In the genomic region with DNA sequence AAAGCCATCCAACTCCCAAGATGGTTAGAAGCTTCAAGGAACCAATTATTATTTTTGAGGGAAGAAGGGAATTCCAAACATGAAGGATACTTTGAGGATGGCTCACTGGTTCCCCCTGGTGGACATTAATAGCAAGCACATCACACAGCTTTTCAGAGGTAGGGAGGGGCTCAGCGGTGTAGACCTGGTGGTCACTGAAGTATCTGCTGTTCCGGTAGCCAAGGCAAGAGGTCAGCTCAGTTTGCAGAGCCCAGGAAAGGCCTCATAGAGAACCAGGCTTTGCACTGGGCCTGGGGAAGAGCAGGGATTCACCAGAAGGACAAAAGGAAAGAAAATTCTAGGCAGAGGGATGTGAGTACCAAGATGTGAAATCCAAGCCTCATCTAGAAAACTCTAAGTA, we compare ENCODE assay signal across 8 cellular contexts.
A peak's percentile ranks its signal among the peaks of the same experiment; 100 is the strongest.
DNase-seq lines count a peak whose midpoint lies in the region; ATAC-seq and TF ChIP-seq lines count a peak whose summit lies in the region.

No MANE protein-coding gene starts in this region.

- intact Hi-C loops in IMR-90 (cut with micrococcal nuclease): loop anchor here (1.0 to 5.0 kb wide), 2 partner anchors 483 to 638 kb away; no protein-coding TSS in a partner anchor
- intact Hi-C loops in left ventricle myocardium superior (cut with micrococcal nuclease): no loop called here
- intact Hi-C loops in CD4-positive, alpha-beta memory T cell (cut with micrococcal nuclease): no loop called here

- dilution Hi-C loops in IMR-90 (cut with HindIII; ENCODE audit: low sequenced_read_pairs, unreplicated experiment): no loop called here

- H4K20me1 ChIP-seq in IMR-90 (ENCODE audit: insufficient read depth, low read length): no peaks in the 10 kb centered on the region

- peak; percentile 70 for TF ChIP-seq CTCF in IMR-90 (conservative IDR thresholded peaks at IDR 0.05; ENCODE audit: low read depth, low read length)

- no peaks in the 10 kb centered on the region for H3K9me1 ChIP-seq in IMR-90 (ENCODE audit: insufficient read depth, low read length)

- no peak overlapping the region for H2BK20ac ChIP-seq in IMR-90 (ENCODE audit: low read depth, low read length)

- peak; percentile 43 for TF ChIP-seq RAD21 in IMR-90 (IDR thresholded peaks at IDR 0.05; ENCODE audit: low read length)

- in situ Hi-C loops in IMR-90 (cut with MboI; ENCODE audit: low sequenced_read_pairs): loop anchor here (25.0 kb wide), 1 partner anchor 287 kb away; the partner anchor contains the start of gene PEBP1

- H2AFZ ChIP-seq in IMR-90 (replicated peaks; ENCODE audit: low read length, poor library complexity): no peak overlapping the region

- BruUV-seq in IMR-90 (replicated peaks; lab: Mats Ljungman, UMichigan): no TSS peak

- no peaks in the 10 kb centered on the region for H3K27me3 Mint-ChIP-seq in activated CD4-positive, alpha-beta T cell treated with anti-CD3 and anti-CD28 coated beads, Interleukin-2, amount 10 ng/mL, durations not matched to agents 7 days and 5 days
- H3K27me3 Mint-ChIP-seq in stimulated activated naive B cell treated with anti-CD40 and anti-IgM and Interleukin-4, amounts not matched to agents 10 μg/mL and 1 μg/mL and 100 μg/mL, for 72 hours: peaks cover 14 to 24% of the 10 kb centered on the region in 2 donors
- peaks cover 10 to 11% of the 10 kb centered on the region in 2 donors for H3K27me3 Mint-ChIP-seq in CD4-positive, alpha-beta memory T cell

- H3K27ac Mint-ChIP-seq in activated CD4-positive, alpha-beta T cell treated with anti-CD3 and anti-CD28 coated beads, Interleukin-2, amount 10 ng/mL, durations not matched to agents 7 days and 5 days: no peak overlapping the region
- H3K27ac Mint-ChIP-seq in stimulated activated naive B cell treated with anti-CD40 and anti-IgM and Interleukin-4, amounts not matched to agents 10 μg/mL and 1 μg/mL and 100 μg/mL, for 72 hours: no peak overlapping the region
- no peak overlapping the region for H3K27ac Mint-ChIP-seq in CD4-positive, alpha-beta memory T cell

- H3K9ac ChIP-seq in IMR-90 (ENCODE audit: low read depth, low read length): no peak overlapping the region

- no peaks in the 10 kb centered on the region for H3K4me1 Mint-ChIP-seq in activated CD4-positive, alpha-beta T cell treated with anti-CD3 and anti-CD28 coated beads, Interleukin-2, amount 10 ng/mL, durations not matched to agents 7 days and 5 days
- H3K4me1 Mint-ChIP-seq in stimulated activated naive B cell treated with anti-CD40 and anti-IgM and Interleukin-4, amounts not matched to agents 10 μg/mL and 1 μg/mL and 100 μg/mL, for 72 hours: peaks cover 3 to 11% of the 10 kb centered on the region in 2 donors
- no peaks in the 10 kb centered on the region for H3K4me1 Mint-ChIP-seq in CD4-positive, alpha-beta memory T cell

- no peak overlapping the region for H4K5ac ChIP-seq in IMR-90 (ENCODE audit: low read depth, low read length)

- DNase-seq in activated CD4-positive, alpha-beta T cell treated with anti-CD3 and anti-CD28 coated beads, Interleukin-2, amount 10 ng/mL, durations not matched to agents 7 days and 5 days: peak; percentile 11
- DNase-seq in activated CD4-positive, alpha-beta T cell treated with anti-CD3 and anti-CD28 coated beads, Interleukin-2, amount 50 U/mL, for 1 hour: no peak
- peak; percentile 28 for DNase-seq in IMR-90
- DNase-seq in SW480 (ENCODE audit: low spot score): peak; percentile 59
- DNase-seq in left ventricle myocardium superior: no peak
- DNase-seq in stimulated activated naive B cell treated with anti-CD40 and anti-IgM and Interleukin-4, amounts not matched to agents 10 μg/mL and 1 μg/mL and 100 μg/mL, for 72 hours: no peak
- DNase-seq in CD4-positive, alpha-beta memory T cell: no peak
- no peak for DNase-seq in activated CD4-positive, CD25-positive, alpha-beta regulatory T cell (lab: John Stamatoyannopoulos, UW)

- no peak overlapping the region for H3K4me3 ChIP-seq in IMR-90 (ENCODE audit: insufficient read depth, low read depth, low read length)
- H3K4me3 ChIP-seq in CD4-positive, alpha-beta memory T cell (ENCODE audit: low read length in 2 of 2): no peak overlapping the region

- no peak overlapping the region for H2BK15ac ChIP-seq in IMR-90 (ENCODE audit: low read depth, low read length)

- no peak overlapping the region for H2AK5ac ChIP-seq in IMR-90 (ENCODE audit: low read depth, low read length)

- no peak overlapping the region for H3K27ac ChIP-seq in IMR-90 (ENCODE audit: insufficient read depth, low read length)
- H3K27ac ChIP-seq in CD4-positive, alpha-beta memory T cell (ENCODE audit: low read depth, low read length): no peak overlapping the region

- H2BK120ac ChIP-seq in IMR-90 (ENCODE audit: low read depth, low read length): no peak overlapping the region

- H3K56ac ChIP-seq in IMR-90 (ENCODE audit: extremely low read depth, insufficient read depth, low read length): no peak overlapping the region

- H3K14ac ChIP-seq in IMR-90 (replicated peaks; ENCODE audit: low read depth, low read length): no peak overlapping the region

- no peaks in the 10 kb centered on the region for H3K36me3 ChIP-seq in IMR-90 (ENCODE audit: control insufficient read depth, insufficient read depth, low read length)
- no peaks in the 10 kb centered on the region for H3K36me3 ChIP-seq in CD4-positive, alpha-beta memory T cell (ENCODE audit: insufficient read depth, low read length)

- H3K36me3 Mint-ChIP-seq in activated CD4-positive, alpha-beta T cell treated with anti-CD3 and anti-CD28 coated beads, Interleukin-2, amount 10 ng/mL, durations not matched to agents 7 days and 5 days (ENCODE audit: low read depth): no peaks in the 10 kb centered on the region
- H3K36me3 Mint-ChIP-seq in stimulated activated naive B cell treated with anti-CD40 and anti-IgM and Interleukin-4, amounts not matched to agents 10 μg/mL and 1 μg/mL and 100 μg/mL, for 72 hours: no peaks in the 10 kb centered on the region
- H3K36me3 Mint-ChIP-seq in CD4-positive, alpha-beta memory T cell: no peaks in the 10 kb centered on the region

- peaks cover 6% of the 10 kb centered on the region for H3K9me3 Mint-ChIP-seq in activated CD4-positive, alpha-beta T cell treated with anti-CD3 and anti-CD28 coated beads, Interleukin-2, amount 10 ng/mL, durations not matched to agents 7 days and 5 days
- H3K9me3 Mint-ChIP-seq in stimulated activated naive B cell treated with anti-CD40 and anti-IgM and Interleukin-4, amounts not matched to agents 10 μg/mL and 1 μg/mL and 100 μg/mL, for 72 hours: peaks cover 0 to 5% of the 10 kb centered on the region in 2 donors
- peaks cover 0 to 16% (median 7%) of the 10 kb centered on the region in 8 donors for H3K9me3 Mint-ChIP-seq in CD4-positive, alpha-beta memory T cell

- H3K4me1 ChIP-seq in IMR-90 (ENCODE audit: control insufficient read depth, insufficient read depth, low read length): no peaks in the 10 kb centered on the region
- H3K4me1 ChIP-seq in CD4-positive, alpha-beta memory T cell (ENCODE audit: insufficient read depth, low read length): no peaks in the 10 kb centered on the region

- no peak overlapping the region for H4K8ac ChIP-seq in IMR-90 (ENCODE audit: low read depth in 2 of 2, low read length in 2 of 2)

- CTCF ChIA-PET in activated CD4-positive, alpha-beta T cell treated with anti-CD3 and anti-CD28 coated beads, Interleukin-2, amount 10 ng/mL, durations not matched to agents 7 days and 5 days (lab: Charles Lee): interaction anchor here (1.9 kb wide), 1 partner anchor 12 kb away, joined by 6 read pairs; no protein-coding TSS in a partner anchor
- CTCF ChIA-PET in IMR-90 (lab: Yijun Ruan, JAX): interaction anchor here (0.6 to 1.7 kb wide), 7 partner anchors 9 to 650 kb away, joined by 4 to 6 read pairs (median 4); no protein-coding TSS in a partner anchor
- CTCF ChIA-PET in CD4-positive, alpha-beta memory T cell (lab: Charles Lee; ENCODE audit: partially characterized antibody): interaction anchor here (0.7 to 7.1 kb wide), 16 partner anchors 8 to 637 kb away, joined by 3 to 44 read pairs (median 4); no protein-coding TSS in a partner anchor

- H3K18ac ChIP-seq in IMR-90 (ENCODE audit: low read depth, low read length): no peak overlapping the region

- TF ChIP-seq POLR2A in IMR-90 (IDR thresholded peaks at IDR 0.05; ENCODE audit: low read depth, low read length): no peak

- no peak overlapping the region for H3K23ac ChIP-seq in IMR-90 (ENCODE audit: low read depth, low read length)

- POLR2A ChIA-PET in activated CD4-positive, alpha-beta T cell treated with anti-CD3 and anti-CD28 coated beads, Interleukin-2, amount 10 ng/mL, durations not matched to agents 7 days and 5 days (lab: Charles Lee): no interaction called here
- POLR2A ChIA-PET in IMR-90 (lab: Charles Lee; ENCODE audit: unreplicated experiment): no interaction called here
- POLR2A ChIA-PET in CD4-positive, alpha-beta memory T cell (lab: Charles Lee; ENCODE audit: partially characterized antibody): no interaction called here

- H3K27me3 ChIP-seq in IMR-90 (ENCODE audit: control insufficient read depth, insufficient read depth, low read length): no peaks in the 10 kb centered on the region
- no peaks in the 10 kb centered on the region for H3K27me3 ChIP-seq in CD4-positive, alpha-beta memory T cell (ENCODE audit: insufficient read depth, low read length)

- H3K4me2 ChIP-seq in IMR-90 (ENCODE audit: low read depth, low read length): no peak overlapping the region

- H2AK9ac ChIP-seq in IMR-90 (replicated peaks; ENCODE audit: low read depth, low read length, poor library complexity): no peak overlapping the region

- H3K79me1 ChIP-seq in IMR-90 (ENCODE audit: low read depth in 1 of 2, low read length in 2 of 2): no peaks in the 10 kb centered on the region

- H3K4ac ChIP-seq in IMR-90 (ENCODE audit: low read depth, low read length): no peak overlapping the region

- H3K9me3 ChIP-seq in IMR-90 (ENCODE audit: control insufficient read depth, insufficient read depth, low read length): 0 out of 2 replicates have a peak, but pooled peaks cover 2% of the 10 kb centered on the region
- no peaks in the 10 kb centered on the region for H3K9me3 ChIP-seq in CD4-positive, alpha-beta memory T cell (ENCODE audit: control insufficient read depth in 1 of 2, low read length in 2 of 2)

- ATAC-seq in IMR-90 (ENCODE audit: low read depth) (peak; percentile 88), left ventricle myocardium superior (peak; percentile 27)
- ATAC-seq in stimulated activated naive B cell treated with anti-CD40 and anti-IgM and Interleukin-4, amounts not matched to agents 10 μg/mL and 1 μg/mL and 100 μg/mL, for 72 hours (replicated peaks): peak; percentile 59 to 62

- 0% methylated on average over 1 of the region's 2 CpGs; no CpG with 5 or more reads in 1 of the 2 experiments for WGBS in IMR-90 (ENCODE audit: extremely low coverage in 2 of 2, insufficient read length in 1 of 2), 2 experiments

- no peak overlapping the region for H4K91ac ChIP-seq in IMR-90 (ENCODE audit: insufficient read depth, low read depth, low read length)

- no peak overlapping the region for H3K4me3 Mint-ChIP-seq in activated CD4-positive, alpha-beta T cell treated with anti-CD3 and anti-CD28 coated beads, Interleukin-2, amount 10 ng/mL, durations not matched to agents 7 days and 5 days
- H3K4me3 Mint-ChIP-seq in stimulated activated naive B cell treated with anti-CD40 and anti-IgM and Interleukin-4, amounts not matched to agents 10 μg/mL and 1 μg/mL and 100 μg/mL, for 72 hours: no peak overlapping the region
- H3K4me3 Mint-ChIP-seq in CD4-positive, alpha-beta memory T cell: no peak overlapping the region

- no peak overlapping the region for H2BK5ac ChIP-seq in IMR-90 (ENCODE audit: low read depth, low read length, poor library complexity, severe bottlenecking)

Comparison
In these comparisons a context has a peak if more than half of its experiments do, and no peak if none do; other contexts are left out.
1. DNase-seq: peak in activated CD4-positive, alpha-beta T cell treated with anti-CD3 and anti-CD28 coated beads, Interleukin-2, amount 10 ng/mL, durations not matched to agents 7 days and 5 days (single experiment), IMR-90 (single experiment) and SW480 (single experiment); none in activated CD4-positive, alpha-beta T cell treated with anti-CD3 and anti-CD28 coated beads, Interleukin-2, amount 50 U/mL, for 1 hour (single experiment), left ventricle myocardium superior (single experiment), stimulated activated naive B cell treated with anti-CD40 and anti-IgM and Interleukin-4, amounts not matched to agents 10 μg/mL and 1 μg/mL and 100 μg/mL, for 72 hours (single experiment), CD4-positive, alpha-beta memory T cell (0 of 5) and activated CD4-positive, CD25-positive, alpha-beta regulatory T cell (0 of 4).
2. ATAC-seq: peak in every context shown above with its lines; median percentile 88 in IMR-90; 60 in stimulated activated naive B cell treated with anti-CD40 and anti-IgM and Interleukin-4, amounts not matched to agents 10 μg/mL and 1 μg/mL and 100 μg/mL, for 72 hours; 27 in left ventricle myocardium superior.